In the genomic region with DNA sequence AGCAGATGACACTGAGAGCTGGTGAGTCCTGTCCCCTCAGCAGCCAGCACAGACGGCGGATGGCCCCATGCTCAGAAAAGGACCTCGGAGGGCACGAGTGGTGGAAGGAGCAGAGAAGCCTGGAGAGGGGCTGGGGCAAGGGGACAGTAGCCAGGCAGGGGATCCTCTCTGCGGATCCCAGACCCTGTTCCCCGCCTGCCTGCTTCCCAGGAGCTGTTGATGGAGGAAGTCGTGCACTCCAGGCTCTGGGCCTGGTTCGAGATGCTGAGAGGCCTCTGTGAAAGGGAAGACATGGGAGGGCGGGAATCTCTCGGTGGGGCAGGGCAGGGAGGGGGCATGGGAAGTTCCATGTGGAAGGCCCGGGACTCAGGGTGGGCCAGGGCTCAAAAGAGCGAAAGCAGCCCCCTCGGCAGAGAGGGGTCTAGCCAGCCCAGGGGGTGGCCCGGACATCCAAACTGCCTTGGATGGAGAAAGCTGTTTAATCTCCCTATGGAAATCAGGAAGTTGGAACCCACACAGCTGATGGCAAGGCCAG, we compare ENCODE assay signal across 20 cellular contexts. TPM values are rescaled to one million over a fixed set of nuclear protein-coding genes. Genes with fewer than 3 reads are reported as not detected.
DNase-seq lines count a peak whose midpoint lies in the region; ATAC-seq lines count a peak whose summit lies in the region.
"Had no signal": no experiment of that assay in that cellular context is flagged by ENCODE, and none has a peak within 500 bp of the region (broad histone marks: within the 10 kb centered on the region; RNA-seq: fewer than 3 reads in every experiment).

No MANE protein-coding gene starts in this region.

- H3K27me3 ChIP-seq in trophoblast cell (ENCODE audit: insufficient read depth, low read length): no peaks in the 10 kb centered on the region
- H3K27me3 ChIP-seq: BE2C had no signal

- H3K9ac ChIP-seq in trophoblast cell (ENCODE audit: low read length): no peak overlapping the region

- no peak overlapping the region for H3K4me2 ChIP-seq in trophoblast cell (ENCODE audit: low read length)

- H4K8ac ChIP-seq in trophoblast cell (ENCODE audit: low read depth, low read length): no peak overlapping the region

- H3K27ac Mint-ChIP-seq in stimulated activated naive CD8-positive, alpha-beta T cell treated with anti-CD3 and anti-CD28 coated beads, Interleukin-15, amount 100 ng/mL, for 72 hours: peak overlapping the region; percentile 66 to 69
- H3K27ac Mint-ChIP-seq: CD4-positive, alpha-beta memory T cell had no signal

- peak overlapping the region; percentile 17 for H3K4me3 ChIP-seq in trophoblast cell (ENCODE audit: low read depth, low read length)

- no peaks in the 10 kb centered on the region for H3K4me1 Mint-ChIP-seq in stimulated activated naive CD8-positive, alpha-beta T cell treated with anti-CD3 and anti-CD28 coated beads, Interleukin-15, amount 100 ng/mL, for 72 hours

- no peak overlapping the region for H3K23ac ChIP-seq in trophoblast cell (ENCODE audit: low read length)

- no peak overlapping the region for H3K14ac ChIP-seq in trophoblast cell (ENCODE audit: low read length)

- H3K18ac ChIP-seq in trophoblast cell (ENCODE audit: low read length): no peak overlapping the region

- no peak overlapping the region for H4K91ac ChIP-seq in trophoblast cell (ENCODE audit: low read depth, low read length)

- H3K4me3 Mint-ChIP-seq in stimulated activated naive CD8-positive, alpha-beta T cell treated with anti-CD3 and anti-CD28 coated beads, Interleukin-15, amount 100 ng/mL, for 72 hours: no peak overlapping the region
- H3K4me3 Mint-ChIP-seq: CD4-positive, alpha-beta memory T cell had no signal

- no peak overlapping the region for H2BK120ac ChIP-seq in trophoblast cell (ENCODE audit: insufficient read depth, low read length, poor library complexity)

- DNase-seq in stimulated activated naive CD8-positive, alpha-beta T cell treated with anti-CD3 and anti-CD28 coated beads, Interleukin-15, amount 100 ng/mL, for 72 hours: no peak
- DNase-seq in stimulated activated naive CD8-positive, alpha-beta T cell treated with anti-CD3 and anti-CD28 coated beads, Interleukin-15, Interleukin-2, amounts not matched to agents 100 U/mL and 50 U/mL, for 24 hours: no peak
- DNase-seq in left kidney (ENCODE audit: low read depth, low spot score): peak; percentile 1
- DNase-seq in trophoblast cell: no peak
- DNase-seq in SHP77 treated with DMSO at 0.1 percent for 48 hours (lab: John Stamatoyannopoulos, UW): no peak
- DNase-seq in stimulated activated CD8-positive, alpha-beta memory T cell treated with anti-CD3 and anti-CD28 coated beads, Interleukin-4, amount 100 ng/mL, for 48 hours: no peak
- DNase-seq in activated CD4-positive, alpha-beta T cell treated with anti-CD3 and anti-CD28 coated beads for 48 hours: no peak
- DNase-seq: 8988T; BE2C; Calu3; CD4-positive, alpha-beta memory T cell; DMS53; KBM-7; NCI-H1436; NCI-H2029 treated with DMSO at 0.1 percent for 48 hours; NCI-H510A; NCI-H774; PC-3 had no signal

- no peak overlapping the region for H2BK12ac ChIP-seq in trophoblast cell (ENCODE audit: low read length)

- H3K9me3 Mint-ChIP-seq in stimulated activated naive CD8-positive, alpha-beta T cell treated with anti-CD3 and anti-CD28 coated beads, Interleukin-15, amount 100 ng/mL, for 72 hours: no peaks in the 10 kb centered on the region
- H3K9me3 Mint-ChIP-seq: CD4-positive, alpha-beta memory T cell had no signal

- no peaks in the 10 kb centered on the region for H3K79me1 ChIP-seq in trophoblast cell (ENCODE audit: low read length)

- H3K9me3 ChIP-seq in trophoblast cell (ENCODE audit: insufficient read depth, low read depth, low read length): peaks cover 3% of the 10 kb centered on the region
- H3K9me3 ChIP-seq: BE2C had no signal

- no peak for ATAC-seq in stimulated activated naive CD8-positive, alpha-beta T cell treated with anti-CD3 and anti-CD28 coated beads, Interleukin-15, amount 100 ng/mL, for 72 hours
- ATAC-seq in stimulated activated naive CD8-positive, alpha-beta T cell treated with anti-CD3 and anti-CD28 coated beads, Interleukin-15, Interleukin-2, amounts not matched to agents 100 U/mL and 50 U/mL, for 24 hours: no peak
- ATAC-seq in HG03571 (IDR thresholded peaks at IDR 0.05; ENCODE audit: unreplicated experiment): no peak
- ATAC-seq: HCT116, PC-3 had no signal

- no peak overlapping the region for H2AK5ac ChIP-seq in trophoblast cell (ENCODE audit: low read length)

- H3K4me1 ChIP-seq in trophoblast cell (ENCODE audit: control insufficient read depth in 1 of 2, insufficient read depth in 2 of 2, low read length in 2 of 2): no peaks in the 10 kb centered on the region

- H2AFZ ChIP-seq in trophoblast cell (ENCODE audit: insufficient read depth, low read length, poor library complexity): no peak overlapping the region

- H2BK5ac ChIP-seq in trophoblast cell (ENCODE audit: low read depth, low read length, poor library complexity): no peak overlapping the region

- no peak overlapping the region for H4K12ac ChIP-seq in trophoblast cell (ENCODE audit: low read depth, low read length)

- H3K27ac ChIP-seq in trophoblast cell (ENCODE audit: low read depth, low read length): no peak overlapping the region

- H3K36me3 ChIP-seq in trophoblast cell (ENCODE audit: control insufficient read depth in 1 of 2, insufficient read depth in 2 of 2, low read length in 2 of 2): no peaks in the 10 kb centered on the region
- H3K36me3 ChIP-seq: BE2C had no signal

- no peak overlapping the region for H3K4ac ChIP-seq in trophoblast cell (ENCODE audit: low read depth, low read length)

- WGBS in trophoblast cell (ENCODE audit: extremely low coverage, insufficient coverage, insufficient read length): no CpG with 5 or more reads among the region's 14 CpGs

- H3K79me2 ChIP-seq in trophoblast cell (ENCODE audit: control insufficient read depth, insufficient read depth, low read length, poor library complexity): no peaks in the 10 kb centered on the region

- H3K27me3 Mint-ChIP-seq in stimulated activated naive CD8-positive, alpha-beta T cell treated with anti-CD3 and anti-CD28 coated beads, Interleukin-15, amount 100 ng/mL, for 72 hours: peaks cover 7% of the 10 kb centered on the region

RNA-seq across cellular contexts. Expression of gene MAGEF1, which starts 47.9 kb away (rescaled TPM):
- 28.9 and 31.1 TPM in 2 replicates for polyA plus RNA-seq in trophoblast cell (2013)

RNA-seq across cellular contexts. Expression of gene VPS8, which starts 52.2 kb away (rescaled TPM):
- 9.8 and 10.1 TPM in 2 replicates for polyA plus RNA-seq in trophoblast cell (2013)
